22 cellular contexts compared by ENCODE assay signal in genomic region chr13:79527698-79528097, GRCh38. TPM values are rescaled to one million over a fixed set of nuclear protein-coding genes. Genes with fewer than 3 reads are reported as not detected.
DNase-seq lines count a peak whose midpoint lies in the region; ATAC-seq and TF ChIP-seq lines count a peak whose summit lies in the region.
"Had no signal": no experiment of that assay in that cellular context is flagged by ENCODE, and none has a peak within 500 bp of the region (broad histone marks: within the 10 kb centered on the region; RNA-seq: fewer than 3 reads in every experiment).

No MANE protein-coding gene starts in this region.

- H3K36me3 ChIP-seq in right atrium auricular region, result peaks cover 15% of the 10 kb centered on the region
- peaks cover 10% of the 10 kb centered on the region for H3K36me3 ChIP-seq in KOPT-K1 (ENCODE audit: insufficient read depth, low read length)
- H3K36me3 ChIP-seq: BE2C; BLaER1 treated with 17β-estradiol and CSF1 and Interleukin-3, amounts not matched to agents 10 nM and 100 nM had no signal

- POLR2A ChIA-PET in HEK293T (lab: Yijun Ruan, JAX), result interaction anchor here (3.1 kb wide), 1 partner anchor 46 kb away, joined by 24 read pairs; the partner anchor contains the start of gene NDFIP2

- no peaks in the 10 kb centered on the region for H3K9me3 ChIP-seq in right atrium auricular region
- H3K9me3 ChIP-seq in KOPT-K1 (ENCODE audit: insufficient read depth, low read length, poor library complexity, severe bottlenecking), result no peaks in the 10 kb centered on the region
- H3K9me3 ChIP-seq: A549; BE2C; BLaER1 treated with 17β-estradiol and CSF1 and Interleukin-3, amounts not matched to agents 10 nM and 100 nM had no signal

- no peaks in the 10 kb centered on the region for H3K27me3 ChIP-seq in right atrium auricular region
- H3K27me3 ChIP-seq: BE2C; BLaER1 treated with 17β-estradiol and CSF1 and Interleukin-3, amounts not matched to agents 10 nM and 100 nM had no signal

- peak; percentile 56 for ATAC-seq in Right ventricle myocardium superior (ENCODE audit: poor library complexity)
- ATAC-seq: A549, GM12878 had no signal

- H3K27ac ChIP-seq in right atrium auricular region, result peak overlapping the region in 1 of 2 donors; percentile 20
- H3K27ac ChIP-seq in KOPT-K1 (ENCODE audit: low read depth, low read length, poor library complexity, severe bottlenecking), result peak overlapping the region; percentile 88
- H3K27ac ChIP-seq: A549; BLaER1 treated with 17β-estradiol and CSF1 and Interleukin-3, amounts not matched to agents 10 nM and 100 nM; GM23248 had no signal

- peaks cover 0 to 40% of the 10 kb centered on the region in 2 donors for H3K4me1 ChIP-seq in right atrium auricular region
- H3K4me1 ChIP-seq: A549 had no signal

- no peak for DNase-seq in Right ventricle myocardium superior
- no peak for DNase-seq in right atrium auricular region (ENCODE audit: low spot score)
- no peak for DNase-seq in HEK293T (ENCODE audit: extremely low spot score)
- DNase-seq in left kidney (ENCODE audit: low read depth, low spot score), result peak; percentile 11
- no peak for DNase-seq in NCI-H774 (lab: John Stamatoyannopoulos, UW)
- DNase-seq in NOMO-1 treated with DMSO at 0.1 percent for 48 hours (lab: John Stamatoyannopoulos, UW; ENCODE audit: unreplicated experiment), result no peak
- DNase-seq: 8988T; ACHN; AML-193; BE2C; CD4-positive, alpha-beta T cell; CD8-positive, alpha-beta memory T cell; DMS 273 treated with DMSO at 0.1 percent for 48 hours; DMS79; EL; GDM1; GM23248; H7 had no signal

- TF ChIP-seq CTCF in right atrium auricular region (IDR thresholded peaks at IDR 0.05), result no peak

- intact Hi-C loops in Right ventricle myocardium superior (cut with DNase I), result no loop called here

- CTCF ChIA-PET in HEK293T (lab: Yijun Ruan, JAX), result interaction anchor here (0.5 to 2.4 kb wide), 7 partner anchors 11 to 549 kb away, joined by 3 to 17 read pairs (median 4); no protein-coding TSS in a partner anchor

- H3K4me3 ChIP-seq in right atrium auricular region, result no peak overlapping the region
- H3K4me3 ChIP-seq: A549; BLaER1 treated with 17β-estradiol and CSF1 and Interleukin-3, amounts not matched to agents 10 nM and 100 nM; GM12878; GM23248 had no signal

TF ChIP-seq in HEK293T, 16 proteins besides CTCF, POLR2A, EP300 and RAD21:
- TF ChIP-seq TARDBP (IDR thresholded peaks at IDR 0.05) (no peak), NFRKB (IDR thresholded peaks at IDR 0.05) (no peak), ELF4 (IDR thresholded peaks at IDR 0.05) (no peak), PKNOX1 (IDR thresholded peaks at IDR 0.05) (peak; percentile 45)

RNA-seq across cellular contexts. Expression of gene NDFIP2, which starts 46.7 kb away (rescaled TPM):
- total RNA-seq in Right ventricle myocardium superior (33.9 TPM), right atrium auricular region (10 to 100 TPM; 27.8 to 29.0 TPM)
